ENCODE assay signal across 22 cellular contexts in the genomic region with DNA sequence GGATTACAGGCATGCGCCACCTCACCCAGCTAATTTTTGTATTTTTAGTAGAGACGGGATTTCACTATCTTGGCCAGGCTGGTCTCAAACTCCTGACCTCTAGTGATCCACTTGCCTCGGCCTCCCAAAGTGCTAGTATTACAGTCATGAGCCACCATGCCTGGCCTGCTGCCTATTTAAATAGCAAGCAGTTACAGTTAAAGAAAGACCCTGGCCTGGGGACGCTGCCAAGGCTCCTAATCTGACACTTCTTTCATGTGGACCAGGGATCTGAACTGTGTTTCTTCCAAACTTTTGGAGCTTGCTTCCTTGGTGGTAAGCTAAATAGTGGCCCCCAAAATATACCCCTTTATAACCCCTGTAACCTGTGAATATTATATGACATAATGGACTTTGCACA.
"Had no signal": no experiment of that assay in that cellular context is flagged by ENCODE, and none has a peak within 500 bp of the region (broad histone marks: within the 10 kb centered on the region; RNA-seq: fewer than 3 reads in every experiment).

No MANE protein-coding gene starts in this region.

- H3K4me3 Mint-ChIP-seq: activated CD8-positive, alpha-beta T cell treated with anti-CD3 and anti-CD28 coated beads, Interleukin-2, amount 10 ng/mL, durations not matched to agents 7 days and 5 days; activated naive CD4-positive, alpha-beta T cell treated with anti-CD3 and anti-CD28 coated beads for 36 hours; activated naive CD8-positive, alpha-beta T cell treated with anti-CD3 and anti-CD28 coated beads, Interleukin-2, amount 10 ng/mL, durations not matched to agents 7 days and 5 days; endodermal cell; stimulated activated naive B cell treated with anti-CD40 and anti-IgM and Interleukin-4, amounts not matched to agents 10 μg/mL and 1 μg/mL and 100 μg/mL, for 72 hours; T-cell had no signal

- H3K27me3 Mint-ChIP-seq: activated naive CD8-positive, alpha-beta T cell treated with anti-CD3 and anti-CD28 coated beads, Interleukin-2, amount 10 ng/mL, durations not matched to agents 7 days and 5 days; naive thymus-derived CD8-positive, alpha-beta T cell; stimulated activated naive B cell treated with anti-CD40 and anti-IgM and Interleukin-4, amounts not matched to agents 10 μg/mL and 1 μg/mL and 100 μg/mL, for 72 hours; T-cell had no signal

- H3K27me3 ChIP-seq: left lung, pancreas, upper lobe of right lung had no signal

- ATAC-seq: activated CD8-positive, alpha-beta T cell treated with anti-CD3 and anti-CD28 coated beads, Interleukin-2, amount 10 ng/mL, durations not matched to agents 7 days and 5 days; left lung; naive thymus-derived CD8-positive, alpha-beta T cell; pancreas; SK-N-SH treated with all-trans-retinoic acid at 6 μM for 48 hours; stimulated activated naive B cell treated with anti-CD40 and anti-IgM and Interleukin-4, amounts not matched to agents 10 μg/mL and 1 μg/mL and 100 μg/mL, for 72 hours; T-cell; upper lobe of right lung had no signal

- H3K27ac ChIP-seq: epithelial cell of prostate, left lung, upper lobe of right lung, WERI-Rb-1 had no signal

- H3K36me3 ChIP-seq: pancreas had no signal

- H3K4me3 ChIP-seq: left lung, lung, pancreas, smooth muscle cell, upper lobe of right lung had no signal

- H3K9me3 ChIP-seq: left lung, pancreas, upper lobe of right lung had no signal

- H3K9me3 Mint-ChIP-seq: activated naive CD4-positive, alpha-beta T cell treated with anti-CD3 and anti-CD28 coated beads for 36 hours; activated naive CD8-positive, alpha-beta T cell treated with anti-CD3 and anti-CD28 coated beads, Interleukin-2, amount 10 ng/mL, durations not matched to agents 7 days and 5 days; endodermal cell; naive thymus-derived CD8-positive, alpha-beta T cell; stimulated activated naive B cell treated with anti-CD40 and anti-IgM and Interleukin-4, amounts not matched to agents 10 μg/mL and 1 μg/mL and 100 μg/mL, for 72 hours; T-cell had no signal

- DNase-seq: activated CD4-positive, alpha-beta T cell treated with anti-CD3 and anti-CD28 coated beads for 1 hour; activated CD4-positive, alpha-beta T cell treated with anti-CD3 and anti-CD28 coated beads, Interleukin-2, amount 50 U/mL, for 1 hour; activated CD8-positive, alpha-beta T cell treated with anti-CD3 and anti-CD28 coated beads, Interleukin-2, amount 10 ng/mL, durations not matched to agents 7 days and 5 days; activated naive CD4-positive, alpha-beta T cell treated with anti-CD3 and anti-CD28 coated beads for 36 hours; activated naive CD8-positive, alpha-beta T cell treated with anti-CD3 and anti-CD28 coated beads, Interleukin-2, amount 10 ng/mL, durations not matched to agents 7 days and 5 days; activated T-cell treated with anti-CD3 and anti-CD28 coated beads, Interleukin-2, amount 50 U/mL, for 1 hour; amniotic stem cell; cortex of kidney; endodermal cell; kidney; left lung; naive thymus-derived CD8-positive, alpha-beta T cell; pancreas; stimulated activated CD4-positive, alpha-beta T cell treated with anti-CD3 and anti-CD28 coated beads, Interleukin-15, amount 100 ng/mL, for 24 hours; stimulated activated naive B cell treated with anti-CD40 and anti-IgM and Interleukin-4, amounts not matched to agents 10 μg/mL and 1 μg/mL and 100 μg/mL, for 72 hours; T-cell; upper lobe of right lung; WERI-Rb-1 had no signal

- H3K27ac Mint-ChIP-seq: activated naive CD4-positive, alpha-beta T cell treated with anti-CD3 and anti-CD28 coated beads for 36 hours; stimulated activated naive B cell treated with anti-CD40 and anti-IgM and Interleukin-4, amounts not matched to agents 10 μg/mL and 1 μg/mL and 100 μg/mL, for 72 hours had no signal
